8 cellular contexts compared by ENCODE assay signal in the genomic region with DNA sequence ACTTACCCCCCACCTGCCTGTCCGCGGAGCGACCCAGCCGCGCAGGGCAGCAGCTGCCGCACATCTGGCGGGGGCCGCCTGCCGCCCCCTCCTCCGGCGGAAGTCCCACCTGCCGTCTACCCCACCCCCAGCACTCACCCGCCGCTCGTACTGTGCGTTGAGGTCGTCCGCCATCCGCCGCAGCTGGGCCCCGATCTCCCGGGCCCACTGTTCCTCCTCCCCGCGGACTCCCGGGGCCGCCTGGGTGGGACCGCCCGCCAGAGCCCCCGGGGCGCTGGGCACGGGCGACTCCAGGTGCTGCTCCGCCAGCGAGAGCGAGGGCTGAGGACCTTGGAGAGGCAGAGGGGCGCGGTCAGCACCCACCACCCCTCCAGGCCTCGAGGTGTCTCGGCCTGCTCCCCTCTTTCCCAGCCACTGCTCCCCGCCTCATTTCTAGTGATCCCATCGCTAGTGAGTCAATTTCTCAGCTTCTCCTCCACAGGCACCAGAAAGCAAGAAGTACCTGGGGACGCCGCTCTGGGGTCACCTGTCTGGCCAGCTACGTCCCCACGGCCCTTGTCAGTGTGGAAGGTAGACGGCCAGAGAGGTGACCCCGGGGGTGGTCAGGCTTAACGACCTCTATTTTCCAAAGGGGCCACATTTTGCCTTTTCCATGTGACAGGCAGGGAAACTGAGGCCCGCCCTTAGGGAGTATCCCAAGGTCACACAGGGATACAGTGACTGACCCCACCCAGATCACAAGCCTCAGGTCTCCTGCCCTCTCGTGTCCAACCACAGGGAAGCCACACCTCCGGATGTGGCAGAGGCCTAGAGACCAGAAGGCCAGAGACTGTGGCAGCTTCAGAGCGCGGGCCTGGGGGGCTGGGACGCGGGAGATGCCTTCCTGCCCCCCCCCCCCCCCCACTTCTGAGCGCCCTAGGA. TPM values are rescaled to one million over a fixed set of nuclear protein-coding genes. Genes with fewer than 3 reads are reported as not detected.
DNase-seq lines count a peak whose midpoint lies in the region; ATAC-seq and TF ChIP-seq lines count a peak whose summit lies in the region.

No MANE protein-coding gene starts in this region.

- H3K36me3 ChIP-seq in GM06990 (ENCODE audit: control insufficient read depth, insufficient read depth, low read length) = peaks cover 10% of the 10 kb centered on the region

- no peaks in the 10 kb centered on the region for H3K27me3 ChIP-seq in GM06990 (replicated peaks; ENCODE audit: control insufficient read depth, insufficient read depth, low read length)

- H3K4me3 ChIP-seq in GM06990 (replicated peaks; ENCODE audit: low read depth, low read length) (peak overlapping the region; percentile 88), fibroblast of pulmonary artery (replicated peaks; ENCODE audit: low read depth, low read length) (peak overlapping the region; percentile 98)

- H3K27me3 Mint-ChIP-seq in nephron progenitor cell (ENCODE audit: low read depth, poor library complexity) = no peaks in the 10 kb centered on the region

- DNase-seq in GM06990 (ENCODE audit: extremely low read depth, insufficient read length) (peak; percentile 83), NCI-H460 (ENCODE audit: extremely low read depth, low read depth) (peak; percentile 82), fibroblast of pulmonary artery (ENCODE audit: low read depth) (peak; percentile 68), nephron progenitor cell (no peak), kidney glomerular epithelial cell (lab: John Stamatoyannopoulos, UW) (no peak)
- DNase-seq in activated CD8-positive, alpha-beta memory T cell treated with anti-CD3 and anti-CD28 coated beads, Interleukin-2, amount 50 U/mL, for 48 hours = peak; percentile 80

- H3K36me3 Mint-ChIP-seq in nephron progenitor cell (ENCODE audit: low read depth) = peaks cover 12% of the 10 kb centered on the region

- no peak for TF ChIP-seq CTCF in 22Rv1 (IDR thresholded peaks at IDR 0.05)
- no peak for TF ChIP-seq CTCF in GM06990 (IDR thresholded peaks at IDR 0.05; ENCODE audit: insufficient read depth, low read length, poor library complexity, severe bottlenecking)
- no peak for TF ChIP-seq CTCF in fibroblast of pulmonary artery (IDR thresholded peaks at IDR 0.05; ENCODE audit: low read length, missing control alignments)
- TF ChIP-seq CTCF in nephron progenitor cell (IDR thresholded peaks at IDR 0.05) = no peak

- H3K27ac ChIP-seq in 22Rv1 = peak overlapping the region; percentile 99

- H3K4me3 Mint-ChIP-seq in nephron progenitor cell = peak overlapping the region; percentile 82

- peaks cover 20% of the 10 kb centered on the region for H3K4me1 Mint-ChIP-seq in nephron progenitor cell

- peak; percentile 20 for ATAC-seq in HG02759 (IDR thresholded peaks at IDR 0.05; ENCODE audit: unreplicated experiment)

- no peaks in the 10 kb centered on the region for H3K9me3 Mint-ChIP-seq in nephron progenitor cell

- peak overlapping the region; percentile 75 for H3K27ac Mint-ChIP-seq in nephron progenitor cell

RNA-seq across cellular contexts. Expression of a gene that starts 4.3 kb away (rescaled TPM):
- 6.9 and 9.5 TPM in 2 replicates for total RNA-seq in NCI-H460 (2014; rRNA removed; shearing (Covaris generic))
- polyA plus RNA-seq in NCI-H460 (2014; cell fraction: nucleus; rRNA removed) = 9.6 and 10.5 TPM in 2 replicates

RNA-seq across cellular contexts. Expression of a gene that starts 29.6 kb away (rescaled TPM):
- 6.0 and 6.1 TPM in 2 replicates for total RNA-seq in NCI-H460 (2014; rRNA removed; shearing (Covaris generic))
- polyA plus RNA-seq in NCI-H460 (2014; cell fraction: nucleus; rRNA removed) = 9.7 and 14.5 TPM in 2 replicates

RNA-seq across cellular contexts. Expression of a gene that starts 48.0 kb away (rescaled TPM):
- total RNA-seq in NCI-H460 (2014; rRNA removed; shearing (Covaris generic)) = 1.7 TPM in 2 replicates
- polyA plus RNA-seq in NCI-H460 (2014; cell fraction: nucleus; rRNA removed) = 1.9 and 3.3 TPM in 2 replicates

Comparison
In these comparisons a context has a peak if more than half of its experiments do, and no peak if none do; other contexts are left out.
1. DNase-seq: peak in GM06990 (single experiment), NCI-H460 (single experiment), activated CD8-positive, alpha-beta memory T cell treated with anti-CD3 and anti-CD28 coated beads, Interleukin-2, amount 50 U/mL, for 48 hours (single experiment) and fibroblast of pulmonary artery (single experiment); none in nephron progenitor cell (single experiment) and kidney glomerular epithelial cell (single experiment).